ENCODE assay signal across 9 cellular contexts in genomic region chr6:36577298-36577697, GRCh38. TPM values are rescaled to one million over a fixed set of nuclear protein-coding genes. Genes with fewer than 3 reads are reported as not detected.
DNase-seq lines count a peak whose midpoint lies in the region; ATAC-seq and TF ChIP-seq lines count a peak whose summit lies in the region.
"Had no signal": no experiment of that assay in that cellular context is flagged by ENCODE, and none has a peak within 500 bp of the region (broad histone marks: within the 10 kb centered on the region; RNA-seq: fewer than 3 reads in every experiment).

No MANE protein-coding gene starts in this region.

- DNase-seq in HS-27A (ENCODE audit: low read depth) (peak; percentile 97), adipocyte (ENCODE audit: low read depth) (peak; percentile 68), islet precursor cell (peak; percentile 88), tibial nerve (ENCODE audit: low spot score in 2 of 2) (peak in 1 of 2 donors; percentile 41), C1 segment of cervical spinal cord (lab: John Stamatoyannopoulos, UW) (no peak), CD1c-positive myeloid dendritic cell (ENCODE audit: extremely low spot score) (no peak), NAMALWA (ENCODE audit: low spot score) (no peak)
- no peak for DNase-seq in activated naive CD4-positive, alpha-beta T cell treated with anti-CD3 and anti-CD28 coated beads, Interleukin-2, amount 50 U/mL, for 72 hours (ENCODE audit: low spot score in 2 of 2)

- H3K9me3 ChIP-seq in adipocyte (ENCODE audit: control insufficient read depth, low read length) (no peaks in the 10 kb centered on the region), tibial nerve (no peaks in the 10 kb centered on the region)

- peak overlapping the region in 3 of 4 donors; percentile 26 to 83 (median 79) for H3K27ac ChIP-seq in tibial nerve

- H3K27ac Mint-ChIP-seq in activated naive CD4-positive, alpha-beta T cell treated with anti-CD3 and anti-CD28 coated beads, Interleukin-2, amount 50 U/mL, for 72 hours = no peak overlapping the region
- H3K27ac Mint-ChIP-seq: activated naive CD4-positive, alpha-beta T cell treated with anti-CD3 and anti-CD28 coated beads, Interleukin-2, amount 50 U/mL, for 24 hours had no signal

- ATAC-seq in activated naive CD4-positive, alpha-beta T cell treated with anti-CD3 and anti-CD28 coated beads, Interleukin-2, amount 50 U/mL, for 72 hours = no peak

- H3K27me3 ChIP-seq in adipocyte (replicated peaks; ENCODE audit: control insufficient read depth, insufficient read depth, low read length) (no peaks in the 10 kb centered on the region), tibial nerve (no peaks in the 10 kb centered on the region)

- H3K9ac ChIP-seq in adipocyte (ENCODE audit: low read length) = peak overlapping the region; percentile 67

- H3K4me1 ChIP-seq in adipocyte (ENCODE audit: control insufficient read depth, insufficient read depth, low read length) (peaks cover 40% of the 10 kb centered on the region), tibial nerve (peaks cover 0 to 32% (median 4%) of the 10 kb centered on the region in 4 donors)

- TF ChIP-seq POLR2A in tibial nerve (IDR thresholded peaks at IDR 0.05) = no peak

- no peak for TF ChIP-seq CTCF in tibial nerve (IDR thresholded peaks at IDR 0.05)

- 48 to 54% methylated on average over 2 of the region's 2 CpGs for WGBS in tibial nerve, 2 donors

- no peak overlapping the region for H3K4me3 ChIP-seq in adipocyte (ENCODE audit: low read length)
- H3K4me3 ChIP-seq in tibial nerve = no peak overlapping the region

- H3K36me3 ChIP-seq in adipocyte (ENCODE audit: control insufficient read depth, insufficient read depth, low read length, severe bottlenecking) = no peaks in the 10 kb centered on the region
- no peaks in the 10 kb centered on the region for H3K36me3 ChIP-seq in tibial nerve

- TF ChIP-seq EP300 in tibial nerve (IDR thresholded peaks at IDR 0.05) = peak in 1 of 2 donors; percentile 57

- no peaks in the 10 kb centered on the region for H3K36me3 Mint-ChIP-seq in activated naive CD4-positive, alpha-beta T cell treated with anti-CD3 and anti-CD28 coated beads, Interleukin-2, amount 50 U/mL, for 72 hours
- H3K36me3 Mint-ChIP-seq: activated naive CD4-positive, alpha-beta T cell treated with anti-CD3 and anti-CD28 coated beads, Interleukin-2, amount 50 U/mL, for 24 hours had no signal

- H3K9me3 Mint-ChIP-seq in activated naive CD4-positive, alpha-beta T cell treated with anti-CD3 and anti-CD28 coated beads, Interleukin-2, amount 50 U/mL, for 72 hours = no peaks in the 10 kb centered on the region
- H3K9me3 Mint-ChIP-seq: activated naive CD4-positive, alpha-beta T cell treated with anti-CD3 and anti-CD28 coated beads, Interleukin-2, amount 50 U/mL, for 24 hours had no signal

RNA-seq across cellular contexts. Expression of gene SRSF3, which starts 16.9 kb away (rescaled TPM):
- 100 to 1,000 TPM; 185 to 260 (median 221) TPM for total RNA-seq in tibial nerve
- total RNA-seq in activated naive CD4-positive, alpha-beta T cell treated with anti-CD3 and anti-CD28 coated beads, Interleukin-2, amount 50 U/mL, for 72 hours = 100 to 1,000 TPM; 197 to 431 TPM

RNA-seq across cellular contexts. Expression of gene STK38, which starts 30.0 kb away (rescaled TPM):
- 10 to 100 TPM; 38.1 to 61.7 (median 49.1) TPM for total RNA-seq in tibial nerve
- 10 to 100 TPM; 25.7 to 27.3 TPM for total RNA-seq in activated naive CD4-positive, alpha-beta T cell treated with anti-CD3 and anti-CD28 coated beads, Interleukin-2, amount 50 U/mL, for 72 hours

Comparison
In these comparisons a context has a peak if more than half of its experiments do, and no peak if none do; other contexts are left out.
1. DNase-seq: peak in HS-27A (single experiment), adipocyte (single experiment) and islet precursor cell (single experiment); none in C1 segment of cervical spinal cord (0 of 14), CD1c-positive myeloid dendritic cell (single experiment), NAMALWA (single experiment) and activated naive CD4-positive, alpha-beta T cell treated with anti-CD3 and anti-CD28 coated beads, Interleukin-2, amount 50 U/mL, for 72 hours (0 of 2).